In the genomic region with DNA sequence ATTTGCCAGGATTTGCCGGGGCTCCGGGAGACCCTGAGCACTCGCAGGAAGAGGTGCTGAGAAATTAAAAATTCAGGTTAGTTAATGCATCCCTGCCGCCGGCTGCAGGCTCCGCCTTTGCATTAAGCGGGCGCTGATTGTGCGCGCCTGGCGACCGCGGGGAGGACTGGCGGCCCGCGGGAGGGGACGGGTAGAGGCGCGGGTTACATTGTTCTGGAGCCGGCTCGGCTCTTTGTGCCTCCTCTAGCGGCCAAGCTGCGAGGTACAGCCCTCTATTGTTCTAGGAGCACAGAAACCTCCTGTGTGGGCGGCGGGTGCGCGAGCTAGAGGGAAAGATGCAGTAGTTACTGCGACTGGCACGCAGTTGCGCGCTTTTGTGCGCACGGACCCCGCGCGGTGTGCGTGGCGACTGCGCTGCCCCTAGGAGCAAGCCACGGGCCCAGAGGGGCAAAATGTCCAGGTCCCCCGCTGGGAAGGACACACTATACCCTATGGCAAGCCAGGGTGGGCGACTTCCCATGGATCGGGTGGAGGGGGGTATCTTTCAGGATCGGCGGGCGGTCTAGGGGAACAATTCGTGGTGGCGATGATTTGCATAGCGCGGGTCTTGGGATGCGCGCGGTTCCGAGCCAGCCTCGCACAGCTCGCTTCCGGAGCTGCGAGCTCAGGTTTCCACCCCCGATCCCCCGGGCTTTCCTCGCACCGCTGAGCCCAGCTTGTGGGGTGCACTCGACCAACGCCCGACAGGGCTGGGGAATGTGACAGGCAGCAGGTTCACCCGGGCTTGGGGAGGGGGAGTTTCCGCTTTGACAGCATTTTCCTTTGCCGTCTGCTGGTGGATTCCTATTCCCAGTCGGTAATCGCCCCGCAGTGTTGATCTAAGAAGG, we compare ENCODE assay signal across 8 cellular contexts. TPM values are rescaled to one million over a fixed set of nuclear protein-coding genes. Genes with fewer than 3 reads are reported as not detected.
DNase-seq lines count a peak whose midpoint lies in the region; ATAC-seq and TF ChIP-seq lines count a peak whose summit lies in the region.

No MANE protein-coding gene starts in this region.

- H3K27me3 ChIP-seq in RWPE2 (ENCODE audit: insufficient read depth, poor library complexity, severe bottlenecking) (peaks cover 90% of the 10 kb centered on the region), mammary epithelial cell (ENCODE audit: insufficient read depth, low read length) (peaks cover 71% of the 10 kb centered on the region)

- CTCF ChIA-PET in mammary epithelial cell (lab: Charles Lee; ENCODE audit: low non-redundant PET), result no interaction called here

- H4K20me1 ChIP-seq in mammary epithelial cell (ENCODE audit: insufficient read depth, low read length), result peaks cover 3% of the 10 kb centered on the region

- intact Hi-C loops in mammary epithelial cell (cut with micrococcal nuclease), result loop anchor here (2.0 to 5.0 kb wide), 3 partner anchors 236 to 689 kb away; no protein-coding TSS in a partner anchor

- H3K4me3 ChIP-seq in RWPE2 (ENCODE audit: severe bottlenecking) (no peak overlapping the region), mammary epithelial cell (replicated peaks in 1 of 3; ENCODE audit: insufficient read depth in 1 of 3, low read depth in 2 of 3, low read length in 3 of 3) (peak overlapping the region in 1 of 3 experiments; percentile 4)

- H3K4me2 ChIP-seq in mammary epithelial cell (ENCODE audit: insufficient read depth, low read depth, low read length), result peak overlapping the region; percentile 59

- WGBS in mammary epithelial cell (ENCODE audit: low coverage, missing lambda C conversion rate), result 7% methylated on average over 41 of the region's 71 CpGs

- TF ChIP-seq CTCF in LNCAP (IDR thresholded peaks at IDR 0.05), result peak; percentile 79
- peak; percentile 56 for TF ChIP-seq CTCF in RWPE2 (IDR thresholded peaks at IDR 0.05; ENCODE audit: poor library complexity, severe bottlenecking)
- TF ChIP-seq CTCF in mammary epithelial cell (conservative IDR thresholded peaks at IDR 0.05 in 1 of 2, IDR thresholded peaks at IDR 0.05 in 1 of 2; ENCODE audit: extremely low read depth in 1 of 2, insufficient read depth in 1 of 2, low read depth in 1 of 2, low read length in 2 of 2), result peak; percentile 54 to 77

- dilution Hi-C loops in mammary epithelial cell (cut with HindIII; ENCODE audit: low sequenced_read_pairs), result no loop called here

- peak; percentile 74 for ATAC-seq in GM18517 (IDR thresholded peaks at IDR 0.05; ENCODE audit: unreplicated experiment)
- ATAC-seq in RWPE2 (ENCODE audit: low read depth), result peak; percentile 44
- ATAC-seq in left lobe of liver, result peak; percentile 65
- no peak for ATAC-seq in GM21529 (IDR thresholded peaks at IDR 0.05; ENCODE audit: unreplicated experiment)

- DNase-seq in AG08395 (ENCODE audit: low spot score), result peak; percentile 73
- DNase-seq in RWPE2 (ENCODE audit: low spot score), result peak; percentile 67
- peak; percentile 62 for DNase-seq in mammary epithelial cell
- peak; percentile 81 for DNase-seq in left lobe of liver (ENCODE audit: low spot score)
- peak; percentile 38 for DNase-seq in stimulated activated CD8-positive, alpha-beta memory T cell treated with anti-CD3 and anti-CD28 coated beads, Interleukin-12 subunit alpha, Interleukin-12 subunit beta, amount 100 ng/mL, for 24 hours (ENCODE audit: extremely low read depth)

- H3K4me1 ChIP-seq in RWPE2 (ENCODE audit: insufficient read depth, poor library complexity, severe bottlenecking) (no peaks in the 10 kb centered on the region), mammary epithelial cell (ENCODE audit: insufficient read depth, low read length) (peaks cover 22% of the 10 kb centered on the region)

- in situ Hi-C loops in mammary epithelial cell (cut with MboI; ENCODE audit: low sequenced_read_pairs in 2 of 2), result no loop called here

- H2AFZ ChIP-seq in mammary epithelial cell (ENCODE audit: low read depth, low read length), result no peak overlapping the region

- BruUV-seq in mammary epithelial cell (replicated peaks; lab: Mats Ljungman, UMichigan), result no TSS peak

- no peak overlapping the region for H3K9ac ChIP-seq in mammary epithelial cell (ENCODE audit: insufficient read depth, low read length)

- no peaks in the 10 kb centered on the region for H3K79me2 ChIP-seq in mammary epithelial cell (ENCODE audit: insufficient read depth, low read length)

- H3K36me3 ChIP-seq in RWPE2 (ENCODE audit: low read depth) (no peaks in the 10 kb centered on the region), mammary epithelial cell (ENCODE audit: insufficient read depth, low read length) (no peaks in the 10 kb centered on the region)

- H3K9me3 ChIP-seq in RWPE2 (ENCODE audit: severe bottlenecking) (no peaks in the 10 kb centered on the region), mammary epithelial cell (replicated peaks; ENCODE audit: insufficient read depth, low read length) (no peaks in the 10 kb centered on the region)

- H3K27ac ChIP-seq in RWPE2 (ENCODE audit: poor library complexity, severe bottlenecking) (no peak overlapping the region), mammary epithelial cell (ENCODE audit: insufficient read depth, low read depth, low read length) (no peak overlapping the region)

RNA-seq across cellular contexts. Expression of a gene that starts 2.9 kb away (rescaled TPM):
- under 1 TPM; under 0.01 to 0.31 TPM for total RNA-seq in mammary epithelial cell
- 0.01 TPM for polyA plus RNA-seq in mammary epithelial cell
- polyA minus RNA-seq in mammary epithelial cell, result 0.57 TPM
- total RNA-seq in left lobe of liver, result 20.5 TPM

Comparison
In these comparisons a context has a peak if more than half of its experiments do, and no peak if none do; other contexts are left out.
1. RNA of a gene that starts 2.9 kb away (total RNA-seq): 20.5 TPM in left lobe of liver (single experiment); under 0.01 to 0.31 TPM in mammary epithelial cell; every median in the first group is over 10 times any median in the second.
2. Peak in every context shown above with its lines, with median percentiles within 50 percentile points of each other: DNase-seq and CTCF ChIP-seq.